In genomic region chrX:56563231-56564116, GRCh38 we compare ENCODE assay signal across 8 cellular contexts.
DNase-seq lines count a peak whose midpoint lies in the region; ATAC-seq lines count a peak whose summit lies in the region.

TSS of gene UBQLN2 (plus strand) at chrX:56563627. CDS start at chrX:56563874, 247 bp downstream.

- H3K4me3 ChIP-seq in ACC112 (ENCODE audit: low read depth, low read length) = peak within 1 kb of the TSS; percentile 77

- H2AFZ ChIP-seq in ACC112 (ENCODE audit: low read length, unreplicated experiment) = peak within 1 kb of the TSS; percentile 61

- H3K27ac ChIP-seq in ACC112 (ENCODE audit: low read depth, low read length) = peak within 1 kb of the TSS; percentile 88

- H3K4me1 ChIP-seq in ACC112 (ENCODE audit: control insufficient read depth, insufficient read depth, low read length, unreplicated experiment) = peaks cover 5% of the 10 kb centered on the region

- H3K36me3 ChIP-seq in ACC112 (ENCODE audit: insufficient read depth, low read length) = no peaks in the 10 kb centered on the region

- ATAC-seq in GM18868 (IDR thresholded peaks at IDR 0.05; ENCODE audit: unreplicated experiment) = peak; percentile 78
- peak; percentile 73 for ATAC-seq in HG03135 (IDR thresholded peaks at IDR 0.05; ENCODE audit: unreplicated experiment)

- peaks cover 43% of the 10 kb centered on the region for H3K79me2 ChIP-seq in ACC112 (ENCODE audit: control insufficient read depth, insufficient read depth, low read length, unreplicated experiment)

- DNase-seq in NCI-H345 (lab: John Stamatoyannopoulos, UW) (peak; percentile 82), cerebellar cortex (ENCODE audit: low spot score) (peak; percentile 73), kidney glomerular epithelial cell (lab: John Stamatoyannopoulos, UW) (peak; percentile 36)
- peak; percentile 77 for DNase-seq in activated CD4-positive, CD25-positive, alpha-beta regulatory T cell treated with anti-CD3 and anti-CD28 coated beads, Interleukin-2, amount 50 U/mL, for 72 hours
- DNase-seq in stimulated activated CD4-positive, alpha-beta T cell treated with anti-CD3 and anti-CD28 coated beads, Interleukin-1b, Interleukin-23, amount 100 ng/mL, for 1 hour (ENCODE audit: low read depth in 2 of 2) = peak; percentile 48 to 58

- H3K27me3 ChIP-seq in ACC112 (ENCODE audit: insufficient read depth, low read length) = no peaks in the 10 kb centered on the region

Comparison
In these comparisons a context has a peak if more than half of its experiments do, and no peak if none do; other contexts are left out.
1. Peak in every context shown above with its lines: DNase-seq, ATAC-seq, H3K4me3 ChIP-seq and H3K27ac ChIP-seq.